In the genomic region with DNA sequence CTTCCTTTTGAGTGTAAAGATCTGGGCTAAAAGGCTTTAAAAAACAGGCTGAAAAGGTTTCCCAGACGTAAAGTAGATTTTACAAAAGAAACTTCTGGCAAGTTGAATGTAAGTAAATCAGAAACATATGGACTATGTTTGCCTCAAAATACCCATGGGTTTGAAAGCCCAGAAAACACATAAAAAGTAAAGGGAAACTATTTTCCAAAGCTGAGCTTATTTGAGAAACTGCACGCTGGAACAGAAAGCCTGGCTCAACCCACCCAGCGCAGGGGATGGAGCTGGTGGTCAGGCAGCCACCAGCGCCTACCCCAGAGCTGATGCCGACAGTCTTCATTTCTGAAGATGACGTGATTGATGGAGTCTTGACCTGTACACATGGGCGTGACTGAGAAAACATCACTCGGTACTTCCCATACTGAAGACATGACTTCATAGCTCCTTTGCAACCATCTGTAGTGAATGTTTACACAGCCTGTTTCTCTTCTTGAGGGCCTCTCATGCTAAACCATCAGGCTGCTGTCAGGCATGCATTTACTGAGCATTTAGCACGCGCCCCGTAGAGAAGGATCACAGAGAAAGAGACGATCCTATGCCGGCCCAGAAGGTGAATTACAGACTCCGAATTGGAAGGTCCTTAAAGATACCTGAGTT, we compare ENCODE assay signal across 13 cellular contexts.
DNase-seq lines count a peak whose midpoint lies in the region; ATAC-seq and TF ChIP-seq lines count a peak whose summit lies in the region.
"Had no signal": no experiment of that assay in that cellular context is flagged by ENCODE, and none has a peak within 500 bp of the region (broad histone marks: within the 10 kb centered on the region; RNA-seq: fewer than 3 reads in every experiment).

No MANE protein-coding gene starts in this region.

- H2BK15ac ChIP-seq in H9 (ENCODE audit: low read depth, low read length) = no peak overlapping the region

- no peaks in the 10 kb centered on the region for H3K4me1 ChIP-seq in smooth muscle cell (ENCODE audit: low read depth)
- no peaks in the 10 kb centered on the region for H3K4me1 ChIP-seq in psoas muscle
- H3K4me1 ChIP-seq in H9 (ENCODE audit: insufficient read depth, low read length) = no peaks in the 10 kb centered on the region
- H3K4me1 ChIP-seq in ascending aorta = no peaks in the 10 kb centered on the region

- H3K4me2 ChIP-seq in smooth muscle cell (peak overlapping the region; percentile 25), H9 (ENCODE audit: insufficient read depth, insufficient read length, low read length) (no peak overlapping the region)

- DNase-seq in DMS153 (lab: John Stamatoyannopoulos, UW) = peak; percentile 40
- no peak for DNase-seq in DMS153 treated with DMSO at 0.1 percent for 48 hours (lab: John Stamatoyannopoulos, UW; ENCODE audit: unreplicated experiment)
- peak; percentile 78 for DNase-seq in NCI-H2171 treated with DMSO at 0.1 percent for 48 hours (lab: John Stamatoyannopoulos, UW)
- peak; percentile 31 for DNase-seq in choroid plexus epithelial cell (ENCODE audit: low read depth)
- DNase-seq in smooth muscle cell (lab: John Stamatoyannopoulos, UW; ENCODE audit: unreplicated experiment) = no peak
- DNase-seq in psoas muscle = no peak
- no peak for DNase-seq in H9
- no peak for DNase-seq in ascending aorta (ENCODE audit: low spot score in 2 of 2)
- DNase-seq: 8988T; activated CD4-positive, alpha-beta T cell treated with anti-CD3 and anti-CD28 coated beads, Interleukin-2, amount 50 U/mL, for 4 hours; naive B cell; NK-92 treated with Interleukin-12 subunit alpha and Interleukin-12 subunit beta, amount 100 ng/mL, for 24 hours had no signal

- H2AFZ ChIP-seq in smooth muscle cell (ENCODE audit: low read depth) (peak overlapping the region; percentile 10), H9 (ENCODE audit: low read length) (no peak overlapping the region)

- H3K23me2 ChIP-seq in H9 (ENCODE audit: insufficient read length, low read depth, low read length, poor library complexity, severe bottlenecking) = no peaks in the 10 kb centered on the region

- H3K79me2 ChIP-seq in smooth muscle cell (ENCODE audit: low read depth) (no peaks in the 10 kb centered on the region), H9 (ENCODE audit: insufficient read depth, low read length) (no peaks in the 10 kb centered on the region)

- H3K4ac ChIP-seq in H9 (ENCODE audit: low read depth, low read length) = no peak overlapping the region

- H3K4me1 Mint-ChIP-seq in H9 = no peaks in the 10 kb centered on the region
- H3K4me1 Mint-ChIP-seq: naive B cell had no signal

- no peaks in the 10 kb centered on the region for H3K36me3 ChIP-seq in smooth muscle cell (ENCODE audit: low read depth)
- H3K36me3 ChIP-seq in psoas muscle (ENCODE audit: insufficient read depth in 1 of 2, low read depth in 1 of 2) = no peaks in the 10 kb centered on the region
- no peaks in the 10 kb centered on the region for H3K36me3 ChIP-seq in ascending aorta

- H3K27ac Mint-ChIP-seq in H9 = peak overlapping the region in 1 of 3 experiments; percentile 59; a peak in 1 of 7 replicates

- H4K20me1 ChIP-seq in smooth muscle cell (ENCODE audit: low read depth) = no peaks in the 10 kb centered on the region
- no peaks in the 10 kb centered on the region for H4K20me1 ChIP-seq in H9 (ENCODE audit: control insufficient read depth, insufficient read depth, insufficient read length)

- no peak overlapping the region for H3T11ph ChIP-seq in H9 (ENCODE audit: low read length)

- peaks cover 5% of the 10 kb centered on the region for H3K27me3 Mint-ChIP-seq in H9 (ENCODE audit: low read depth)
- H3K27me3 Mint-ChIP-seq: naive B cell had no signal

- intact Hi-C loops in psoas muscle (cut with DNase I) = no loop called here
- intact Hi-C loops in ascending aorta (cut with DNase I) = no loop called here

- TF ChIP-seq CTCF in choroid plexus epithelial cell (conservative IDR thresholded peaks at IDR 0.05; ENCODE audit: low read depth, low read length) = no peak
- TF ChIP-seq CTCF in smooth muscle cell (IDR thresholded peaks at IDR 0.05; ENCODE audit: borderline replicate concordance, insufficient read depth, poor library complexity, severe bottlenecking) = no peak
- TF ChIP-seq CTCF in psoas muscle (IDR thresholded peaks at IDR 0.05) = no peak
- TF ChIP-seq CTCF in H9 (conservative IDR thresholded peaks at IDR 0.05) = no peak
- TF ChIP-seq CTCF in ascending aorta (IDR thresholded peaks at IDR 0.05) = no peak

- no peak overlapping the region for H2AK5ac ChIP-seq in H9 (ENCODE audit: insufficient read length, low read length)

- H4K5ac ChIP-seq in H9 (ENCODE audit: insufficient read length, low read depth, low read length) = no peak overlapping the region

- H3K79me1 ChIP-seq in H9 (ENCODE audit: insufficient read depth, low read depth, low read length, poor library complexity, severe bottlenecking) = no peaks in the 10 kb centered on the region

- H3K56ac ChIP-seq in H9 (ENCODE audit: insufficient read length, low read depth, low read length) = no peak overlapping the region

- H3K23ac ChIP-seq in H9 (ENCODE audit: insufficient read length, low read depth, low read length) = no peak overlapping the region

- no peak for ATAC-seq in psoas muscle
- ATAC-seq: K562 had no signal

- H3K9me3 Mint-ChIP-seq in H9 = no peaks in the 10 kb centered on the region

- peaks cover 3% of the 10 kb centered on the region for H3F3A ChIP-seq in smooth muscle cell (ENCODE audit: low read depth)

- H3K9me3 ChIP-seq in smooth muscle cell (replicated peaks; ENCODE audit: low read depth) (no peaks in the 10 kb centered on the region), psoas muscle (no peaks in the 10 kb centered on the region), H9 (ENCODE audit: control insufficient read depth, low read depth, low read length) (no peaks in the 10 kb centered on the region), ascending aorta (no peaks in the 10 kb centered on the region)

- H3K18ac ChIP-seq in H9 (ENCODE audit: insufficient read length, low read depth, low read length) = no peak overlapping the region

- H3K36me3 Mint-ChIP-seq in H9 (ENCODE audit: insufficient read depth in 1 of 3, low read depth in 3 of 3) = no peaks in the 10 kb centered on the region

- H3K27ac ChIP-seq in smooth muscle cell (ENCODE audit: low read depth) (no peak overlapping the region), psoas muscle (no peak overlapping the region), H9 (ENCODE audit: insufficient read length, low read depth, low read length) (no peak overlapping the region), ascending aorta (no peak overlapping the region)

- H2BK20ac ChIP-seq in H9 (ENCODE audit: low read depth, low read length, poor library complexity, severe bottlenecking) = no peak overlapping the region

- no peak overlapping the region for H4K91ac ChIP-seq in H9 (ENCODE audit: insufficient read length, low read depth, low read length)

- H3K4me3 ChIP-seq in choroid plexus epithelial cell (ENCODE audit: low read depth, low read length) (no peak overlapping the region), smooth muscle cell (no peak overlapping the region), psoas muscle (no peak overlapping the region), ascending aorta (peak overlapping the region in 1 of 2 donors; percentile 11)
- H3K4me3 ChIP-seq: K562 had no signal

- 42% methylated on average over 14 of the region's 14 CpGs for WGBS in smooth muscle cell (ENCODE audit: low lambda C conversion rate)
- 54 to 60% (median 56%) methylated on average over 14 of the region's 14 CpGs for WGBS in psoas muscle, 3 donors
- WGBS in H9 (ENCODE audit: extremely low coverage, insufficient read length, low lambda C conversion rate) = no CpG with 5 or more reads among the region's 14 CpGs

- no peak overlapping the region for H3K9ac ChIP-seq in smooth muscle cell (ENCODE audit: low read depth)
- H3K9ac ChIP-seq in H9 (ENCODE audit: extremely low read depth, insufficient read length, low read length) = no peak overlapping the region

- no peak overlapping the region for H3K14ac ChIP-seq in H9 (ENCODE audit: insufficient read depth, low read length)

- H4K8ac ChIP-seq in H9 (replicated peaks; ENCODE audit: insufficient read length, low read depth, low read length) = no peak overlapping the region

- H2BK120ac ChIP-seq in H9 (ENCODE audit: low read depth, low read length, poor library complexity, severe bottlenecking) = no peak overlapping the region

- H3K4me3 Mint-ChIP-seq in H9 = no peak overlapping the region
- H3K4me3 Mint-ChIP-seq: naive B cell had no signal

- H2BK12ac ChIP-seq in H9 (ENCODE audit: insufficient read length, low read depth, low read length) = no peak overlapping the region

- no peak overlapping the region for H2BK5ac ChIP-seq in H9 (ENCODE audit: insufficient read length, low read length)

- H3K27me3 ChIP-seq in smooth muscle cell (ENCODE audit: low read depth) = no peaks in the 10 kb centered on the region
- H3K27me3 ChIP-seq in psoas muscle (ENCODE audit: insufficient read depth in 3 of 3, low read length in 2 of 3) = peaks cover 0 to 1% (median 0%) of the 10 kb centered on the region in 3 donors
- H3K27me3 ChIP-seq in H9 (ENCODE audit: insufficient read depth, low read length) = no peaks in the 10 kb centered on the region
- no peaks in the 10 kb centered on the region for H3K27me3 ChIP-seq in ascending aorta

Comparison
In these comparisons a context has a peak if more than half of its experiments do, and no peak if none do; other contexts are left out.
1. DNase-seq: peak in DMS153 (single experiment), NCI-H2171 treated with DMSO at 0.1 percent for 48 hours (single experiment) and choroid plexus epithelial cell (single experiment); none in DMS153 treated with DMSO at 0.1 percent for 48 hours (single experiment), smooth muscle cell (single experiment), psoas muscle (0 of 2), H9 (single experiment) and ascending aorta (0 of 2).